Comparison of ENCODE assay signal across 19 cellular contexts in the genomic region with DNA sequence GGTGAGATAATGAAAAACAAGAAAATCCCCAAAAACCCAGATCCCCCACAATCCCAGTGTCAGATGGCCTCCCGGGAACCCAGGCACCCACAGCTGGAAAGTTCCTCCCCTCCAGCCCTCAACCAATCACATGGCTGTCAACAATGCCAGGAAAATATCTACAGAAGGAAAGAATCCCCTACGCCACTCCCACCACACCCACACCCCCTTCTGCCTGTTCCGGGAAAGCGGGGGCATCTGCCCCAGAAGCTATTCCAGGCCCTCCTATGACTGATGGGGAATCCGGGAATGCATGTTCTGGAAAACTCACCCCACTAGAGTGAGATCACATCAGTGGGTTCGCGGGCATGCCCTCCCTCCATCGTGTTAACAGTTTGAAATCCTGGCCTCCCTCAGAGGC. TPM values are rescaled to one million over a fixed set of nuclear protein-coding genes. Genes with fewer than 3 reads are reported as not detected.
A peak's percentile ranks its signal among the peaks of the same experiment; 100 is the strongest.
DNase-seq lines count a peak whose midpoint lies in the region; ATAC-seq and TF ChIP-seq lines count a peak whose summit lies in the region.
"Had no signal": no experiment of that assay in that cellular context is flagged by ENCODE, and none has a peak within 500 bp of the region (broad histone marks: within the 10 kb centered on the region; RNA-seq: fewer than 3 reads in every experiment).

No MANE protein-coding gene starts in this region.

- peaks cover 14% of the 10 kb centered on the region for H4K20me1 ChIP-seq in smooth muscle cell (ENCODE audit: low read depth)

- H3K36me3 ChIP-seq in mucosa of rectum (ENCODE audit: control insufficient read depth in 2 of 2, insufficient read depth in 2 of 2, low read length in 2 of 2) (no peaks in the 10 kb centered on the region), smooth muscle cell (ENCODE audit: low read depth) (no peaks in the 10 kb centered on the region)
- H3K36me3 ChIP-seq: heart right ventricle, prostate gland, upper lobe of left lung had no signal

- H3K27ac Mint-ChIP-seq in mesothelial cell of epicardium = no peak overlapping the region
- H3K27ac Mint-ChIP-seq: activated CD8-positive, alpha-beta T cell treated with anti-CD3 and anti-CD28 coated beads for 36 hours; CD4-positive, alpha-beta T cell; T-helper 17 cell had no signal

- no peaks in the 10 kb centered on the region for H3K9me3 Mint-ChIP-seq in mesothelial cell of epicardium
- H3K9me3 Mint-ChIP-seq: activated CD8-positive, alpha-beta T cell treated with anti-CD3 and anti-CD28 coated beads for 36 hours; activated T-helper 17 cell treated with anti-CD3 and anti-CD28 coated beads, Interleukin-2, amount 50 U/mL, for 72 hours; CD4-positive, alpha-beta T cell had no signal

- DNase-seq in AG10803 (ENCODE audit: low read depth) (peak; percentile 34), amniotic epithelial cell (ENCODE audit: low read depth) (peak; percentile 26), smooth muscle cell (lab: John Stamatoyannopoulos, UW; ENCODE audit: unreplicated experiment) (no peak), mesothelial cell of epicardium (ENCODE audit: low spot score in 2 of 2, unreplicated experiment in 2 of 2) (no peak)
- DNase-seq in stimulated activated CD4-positive, alpha-beta T cell treated with anti-CD3 and anti-CD28 coated beads, Interleukin-4, amount 100 ng/mL, for 4 hours = no peak

- no peaks in the 10 kb centered on the region for H3K9me3 ChIP-seq in mucosa of rectum (ENCODE audit: control insufficient read depth in 2 of 2, low read length in 2 of 2)
- H3K9me3 ChIP-seq in smooth muscle cell (replicated peaks; ENCODE audit: low read depth) = no peaks in the 10 kb centered on the region
- H3K9me3 ChIP-seq: heart right ventricle, prostate gland, upper lobe of left lung had no signal

- H2AFZ ChIP-seq in smooth muscle cell (ENCODE audit: low read depth) = no peak overlapping the region

- 55% methylated on average over 8 of the region's 8 CpGs for WGBS in smooth muscle cell (ENCODE audit: low lambda C conversion rate)

- no peak overlapping the region for H3K4me3 ChIP-seq in AG10803 (ENCODE audit: low read length)
- no peak overlapping the region for H3K4me3 ChIP-seq in mucosa of rectum (ENCODE audit: low read length in 2 of 2)
- no peak overlapping the region for H3K4me3 ChIP-seq in smooth muscle cell
- H3K4me3 ChIP-seq: lung, prostate gland, upper lobe of left lung had no signal

- H3K4me1 ChIP-seq in mucosa of rectum (ENCODE audit: control insufficient read depth in 2 of 2, insufficient read depth in 2 of 2, low read length in 2 of 2) = peaks cover 17 to 26% of the 10 kb centered on the region in 2 donors
- peaks cover 24% of the 10 kb centered on the region for H3K4me1 ChIP-seq in smooth muscle cell (ENCODE audit: low read depth)

- H3K27me3 Mint-ChIP-seq in mesothelial cell of epicardium (ENCODE audit: low read depth) = no peaks in the 10 kb centered on the region
- H3K27me3 Mint-ChIP-seq: activated CD8-positive, alpha-beta T cell treated with anti-CD3 and anti-CD28 coated beads for 36 hours had no signal

- H3K4me2 ChIP-seq in smooth muscle cell = no peak overlapping the region

- peaks cover 34% of the 10 kb centered on the region for H3K4me1 Mint-ChIP-seq in mesothelial cell of epicardium

- peaks cover 32% of the 10 kb centered on the region for H3F3A ChIP-seq in smooth muscle cell (ENCODE audit: low read depth)

- peaks cover 20% of the 10 kb centered on the region for H3K79me2 ChIP-seq in smooth muscle cell (ENCODE audit: low read depth)

- H3K27me3 ChIP-seq in mucosa of rectum (ENCODE audit: control insufficient read depth in 2 of 2, insufficient read depth in 2 of 2, low read length in 2 of 2) (peaks cover 0 to 1% of the 10 kb centered on the region in 2 donors), smooth muscle cell (ENCODE audit: low read depth) (no peaks in the 10 kb centered on the region)
- H3K27me3 ChIP-seq: heart right ventricle, upper lobe of left lung had no signal

- H3K27ac ChIP-seq in mucosa of rectum (ENCODE audit: low read depth in 2 of 2, low read length in 2 of 2) = peak overlapping the region; percentile 61 to 67
- peak overlapping the region; percentile 30 for H3K27ac ChIP-seq in smooth muscle cell (ENCODE audit: low read depth)
- H3K27ac ChIP-seq: HL-60, prostate gland, upper lobe of left lung had no signal

- ATAC-seq in HG03159 (IDR thresholded peaks at IDR 0.05; ENCODE audit: unreplicated experiment) (no peak), GM21360 (IDR thresholded peaks at IDR 0.05; ENCODE audit: unreplicated experiment) (no peak)

- peak overlapping the region in 1 of 2 donors; percentile 17 for H3K9ac ChIP-seq in mucosa of rectum (ENCODE audit: low read depth in 1 of 2, low read length in 2 of 2)
- H3K9ac ChIP-seq in smooth muscle cell (ENCODE audit: low read depth) = no peak overlapping the region

- H3K36me3 Mint-ChIP-seq in mesothelial cell of epicardium = no peaks in the 10 kb centered on the region

- TF ChIP-seq CTCF in AG10803 (conservative IDR thresholded peaks at IDR 0.05; ENCODE audit: low read length) (no peak), smooth muscle cell (IDR thresholded peaks at IDR 0.05; ENCODE audit: borderline replicate concordance, insufficient read depth, poor library complexity, severe bottlenecking) (no peak), mesothelial cell of epicardium (IDR thresholded peaks at IDR 0.05; ENCODE audit: unreplicated experiment) (no peak)

- no peak overlapping the region for H3K4me3 Mint-ChIP-seq in mesothelial cell of epicardium
- H3K4me3 Mint-ChIP-seq: activated CD8-positive, alpha-beta T cell treated with anti-CD3 and anti-CD28 coated beads for 36 hours; CD4-positive, alpha-beta T cell; T-helper 17 cell had no signal

RNA-seq across cellular contexts. Expression of gene TMEM95, which starts 1.8 kb away (rescaled TPM):
- total RNA-seq in smooth muscle cell = 0.49 TPM in 1 of 2 replicates, not detected in the other
- 0.34 TPM in 1 of 2 replicates, not detected in the other for polyA plus RNA-seq in smooth muscle cell
- total RNA-seq in mesothelial cell of epicardium = 0.18 to 0.42 TPM in 2 of 3 replicates, not detected in the other
- total RNA-seq: activated CD8-positive, alpha-beta T cell treated with anti-CD3 and anti-CD28 coated beads for 36 hours; CD4-positive, alpha-beta T cell; epithelial cell of proximal tubule; lung; OCI-LY7; prostate gland; T-helper 17 cell had no signal
- polyA plus RNA-seq: heart right ventricle, lung had no signal

RNA-seq across cellular contexts. Expression of gene KCTD11, which starts 4.8 kb away (rescaled TPM):
- total RNA-seq in smooth muscle cell = 34.7 and 37.2 TPM in 2 replicates
- 33.8 and 52.3 TPM in 2 replicates for polyA plus RNA-seq in smooth muscle cell
- 17.3 to 18.8 TPM (median 17.7 TPM) in 3 replicates for total RNA-seq in mesothelial cell of epicardium

RNA-seq across cellular contexts. Expression of gene ACAP1, which starts 20.4 kb away (rescaled TPM):
- 15.2 TPM in 1 of 2 replicates, not detected in the other for total RNA-seq in smooth muscle cell
- 31.6 and 48.1 TPM in 2 replicates for polyA plus RNA-seq in smooth muscle cell
- 8.9 to 10.9 TPM (median 9.1 TPM) in 3 replicates for total RNA-seq in mesothelial cell of epicardium

RNA-seq across cellular contexts. Expression of gene TNK1, which starts 24.1 kb away (rescaled TPM):
- total RNA-seq in smooth muscle cell (4.5 and 6.3 TPM in 2 replicates), mesothelial cell of epicardium (8.2 to 9.9 TPM (median 9.0 TPM) in 3 replicates)
- polyA plus RNA-seq in smooth muscle cell = 3.6 and 13.5 TPM in 2 replicates

RNA-seq across cellular contexts. Expression of gene NEURL4, which starts 27.6 kb away (rescaled TPM):
- 8.6 and 23.8 TPM in 2 replicates for total RNA-seq in smooth muscle cell
- polyA plus RNA-seq in smooth muscle cell = 5.1 and 9.2 TPM in 2 replicates
- total RNA-seq in mesothelial cell of epicardium = 52.8 to 56.7 TPM (median 55.1 TPM) in 3 replicates

Comparison
In these comparisons a context has a peak if more than half of its experiments do, and no peak if none do; other contexts are left out.
1. DNase-seq: peak in AG10803 (single experiment) and amniotic epithelial cell (single experiment); none in smooth muscle cell (single experiment), stimulated activated CD4-positive, alpha-beta T cell treated with anti-CD3 and anti-CD28 coated beads, Interleukin-4, amount 100 ng/mL, for 4 hours (0 of 2) and mesothelial cell of epicardium (0 of 2).